In the genomic region with DNA sequence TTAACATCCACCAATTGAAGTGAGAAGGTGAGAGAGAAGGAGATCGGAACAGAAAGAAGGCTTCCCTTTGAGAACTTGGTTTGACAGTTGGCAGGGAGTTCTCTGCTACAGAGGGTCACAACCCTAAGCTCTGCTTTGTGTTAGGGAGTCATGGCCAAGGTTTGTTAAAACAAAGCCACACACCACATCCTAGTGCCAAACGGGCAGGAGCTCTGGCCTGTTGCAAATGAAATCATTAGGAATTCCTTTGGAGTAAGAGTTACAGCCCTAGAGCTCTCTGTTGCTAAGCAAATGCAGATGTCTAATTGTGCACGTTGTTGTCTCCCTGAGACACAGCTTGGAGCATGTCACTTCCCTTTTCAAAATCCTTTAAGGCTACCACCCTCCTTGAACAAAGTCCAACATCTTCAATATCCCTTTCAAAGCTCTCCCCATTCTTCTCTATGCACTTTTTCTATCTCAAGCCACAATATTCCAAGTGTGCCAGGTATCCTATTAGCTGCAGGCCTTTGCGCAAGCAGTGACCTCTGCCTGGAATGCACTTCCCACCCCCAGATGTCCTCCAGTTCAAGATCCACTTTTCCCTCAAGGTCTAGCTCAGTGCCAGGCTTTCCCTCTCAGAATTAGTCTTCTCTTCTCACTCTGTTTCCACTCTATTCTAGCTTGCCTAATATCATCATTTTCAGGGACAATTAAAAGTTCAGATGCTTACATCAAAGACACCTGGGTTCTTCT, we compare ENCODE assay signal across 15 cellular contexts.
A peak's percentile ranks its signal among the peaks of the same experiment; 100 is the strongest.
DNase-seq lines count a peak whose midpoint lies in the region; ATAC-seq, FAIRE-seq and TF ChIP-seq lines count a peak whose summit lies in the region.
"Had no signal": no experiment of that assay in that cellular context is flagged by ENCODE, and none has a peak within 500 bp of the region (broad histone marks: within the 10 kb centered on the region; RNA-seq: fewer than 3 reads in every experiment).

No MANE protein-coding gene starts in this region.

- H3K27ac ChIP-seq in brain microvascular endothelial cell = no peak overlapping the region
- H3K27ac ChIP-seq: HL-60 had no signal

- in situ Hi-C loops in brain microvascular endothelial cell (cut with HindIII; ENCODE audit: low pct_ligation_motif_present, low sequenced_read_pairs) = no loop called here

- no peak for TF ChIP-seq CTCF in brain microvascular endothelial cell (IDR thresholded peaks at IDR 0.05; ENCODE audit: low read depth, low read length, missing control alignments)

- DNase-seq in GM19239 (ENCODE audit: insufficient read length, low spot score) (no peak), amniotic epithelial cell (ENCODE audit: low read depth) (peak; percentile 59), left ventricle myocardium superior (peak; percentile 35), skeletal muscle cell (ENCODE audit: low read depth) (peak; percentile 41), brain microvascular endothelial cell (no peak), RCC 7860 (ENCODE audit: low spot score) (no peak), SK-N-DZ (ENCODE audit: low spot score) (no peak)
- DNase-seq: activated naive CD4-positive, alpha-beta T cell treated with anti-CD3 and anti-CD28 coated beads, Interleukin-2, amount 50 U/mL, for 16 hours; CD4-positive, alpha-beta T cell; NCI-H345; Peyer's patch; stimulated activated CD4-positive, alpha-beta T cell treated with anti-CD3 and anti-CD28 coated beads, Interleukin-4, amount 100 ng/mL, for 4 hours had no signal

- no peaks in the 10 kb centered on the region for H3K36me3 ChIP-seq in brain microvascular endothelial cell (replicated peaks)
- H3K36me3 ChIP-seq: Peyer's patch had no signal

- no peak overlapping the region for H3K4me3 ChIP-seq in skeletal muscle cell (ENCODE audit: low read depth, low read length)
- H3K4me3 ChIP-seq in brain microvascular endothelial cell (ENCODE audit: low read depth, low read length) = no peak overlapping the region
- H3K4me3 ChIP-seq: Peyer's patch had no signal

- ATAC-seq in left ventricle myocardium superior (peak; percentile 75), HG03095 (IDR thresholded peaks at IDR 0.05; ENCODE audit: unreplicated experiment) (no peak)
- ATAC-seq: left colon had no signal

- H3K27me3 ChIP-seq in brain microvascular endothelial cell (replicated peaks) = no peaks in the 10 kb centered on the region
- H3K27me3 ChIP-seq: Peyer's patch had no signal

- FAIRE-seq in GM19239 (lab: Jason Lieb, UNC) = peak; percentile 56
- no peak for FAIRE-seq in RCC 7860 (lab: Jason Lieb, UNC)

- intact Hi-C loops in left ventricle myocardium superior (cut with micrococcal nuclease) = no loop called here

Comparison
In these comparisons a context has a peak if more than half of its experiments do, and no peak if none do; other contexts are left out.
1. DNase-seq: peak in amniotic epithelial cell (single experiment), left ventricle myocardium superior (single experiment) and skeletal muscle cell (single experiment); none in GM19239 (single experiment), brain microvascular endothelial cell (single experiment), RCC 7860 (single experiment) and SK-N-DZ (single experiment).